In the genomic region with DNA sequence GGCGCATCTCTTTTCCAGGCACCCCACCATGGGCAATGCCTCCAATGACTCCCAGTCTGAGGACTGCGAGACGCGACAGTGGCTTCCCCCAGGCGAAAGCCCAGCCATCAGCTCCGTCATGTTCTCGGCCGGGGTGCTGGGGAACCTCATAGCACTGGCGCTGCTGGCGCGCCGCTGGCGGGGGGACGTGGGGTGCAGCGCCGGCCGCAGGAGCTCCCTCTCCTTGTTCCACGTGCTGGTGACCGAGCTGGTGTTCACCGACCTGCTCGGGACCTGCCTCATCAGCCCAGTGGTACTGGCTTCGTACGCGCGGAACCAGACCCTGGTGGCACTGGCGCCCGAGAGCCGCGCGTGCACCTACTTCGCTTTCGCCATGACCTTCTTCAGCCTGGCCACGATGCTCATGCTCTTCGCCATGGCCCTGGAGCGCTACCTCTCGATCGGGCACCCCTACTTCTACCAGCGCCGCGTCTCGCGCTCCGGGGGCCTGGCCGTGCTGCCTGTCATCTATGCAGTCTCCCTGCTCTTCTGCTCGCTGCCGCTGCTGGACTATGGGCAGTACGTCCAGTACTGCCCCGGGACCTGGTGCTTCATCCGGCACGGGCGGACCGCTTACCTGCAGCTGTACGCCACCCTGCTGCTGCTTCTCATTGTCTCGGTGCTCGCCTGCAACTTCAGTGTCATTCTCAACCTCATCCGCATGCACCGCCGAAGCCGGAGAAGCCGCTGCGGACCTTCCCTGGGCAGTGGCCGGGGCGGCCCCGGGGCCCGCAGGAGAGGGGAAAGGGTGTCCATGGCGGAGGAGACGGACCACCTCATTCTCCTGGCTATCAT, we compare ENCODE assay signal across 9 cellular contexts. TPM values are rescaled to one million over a fixed set of nuclear protein-coding genes. Genes with fewer than 3 reads are reported as not detected.
DNase-seq lines count a peak whose midpoint lies in the region; ATAC-seq and TF ChIP-seq lines count a peak whose summit lies in the region.
"Had no signal": no experiment of that assay in that cellular context is flagged by ENCODE, and none has a peak within 500 bp of the region (broad histone marks: within the 10 kb centered on the region; RNA-seq: fewer than 3 reads in every experiment).

No MANE protein-coding gene starts in this region.

- peak overlapping the region; percentile 98 for H3K27ac Mint-ChIP-seq in dendritic cell treated with granulocyte-macrophage colony-stimulating factor and Interleukin-4, amounts not matched to agents 40 ng/mL and 50 ng/mL, for 4 days

- 1 to 3% methylated on average over 66 to 67 of the region's 67 CpGs for WGBS in lung, 2 donors

- TF ChIP-seq CTCF in lung (IDR thresholded peaks at IDR 0.05; ENCODE audit: control extremely low read depth, extremely low read depth): no peak

- DNase-seq in EL: peak; percentile 37
- peak in 3 of 4 experiments; percentile 13 to 44 (median 33) for DNase-seq in activated CD4-positive, CD25-positive, alpha-beta regulatory T cell (lab: John Stamatoyannopoulos, UW)
- DNase-seq in lung (ENCODE audit: low spot score): no peak
- peak; percentile 17 for DNase-seq in stimulated activated CD8-positive, alpha-beta memory T cell treated with anti-CD3 and anti-CD28 coated beads, Interleukin-4, amount 100 ng/mL, for 24 hours (ENCODE audit: low read depth)
- DNase-seq in C1 segment of cervical spinal cord (lab: John Stamatoyannopoulos, UW): no peak
- DNase-seq in superior temporal gyrus (ENCODE audit: extremely low spot score): no peak

- peak overlapping the region in 1 of 2 donors; percentile 88 for H3K27ac ChIP-seq in lung (ENCODE audit: low read depth in 1 of 2, low read length in 1 of 2)

- ATAC-seq in HG03025 (IDR thresholded peaks at IDR 0.05; ENCODE audit: low FRiP score, unreplicated experiment) (peak; percentile 41), lung (ENCODE audit: insufficient read depth, low FRiP score) (peak; percentile 13)

- no peaks in the 10 kb centered on the region for H3K9me3 Mint-ChIP-seq in dendritic cell treated with granulocyte-macrophage colony-stimulating factor and Interleukin-4, amounts not matched to agents 40 ng/mL and 50 ng/mL, for 4 days

- intact Hi-C loops in dendritic cell treated with granulocyte-macrophage colony-stimulating factor and Interleukin-4, amounts not matched to agents 40 ng/mL and 50 ng/mL, for 4 days (cut with micrococcal nuclease): loop anchor here (2.0 to 10.0 kb wide), 4 partner anchors 14 to 840 kb away; a partner anchor contains a TSS

- H3K27me3 Mint-ChIP-seq in dendritic cell treated with granulocyte-macrophage colony-stimulating factor and Interleukin-4, amounts not matched to agents 40 ng/mL and 50 ng/mL, for 4 days: peaks cover 5% of the 10 kb centered on the region

- no peaks in the 10 kb centered on the region for H3K27me3 ChIP-seq in lung (ENCODE audit: control insufficient read depth, insufficient read depth)

- peak overlapping the region; percentile 99 for H3K4me3 Mint-ChIP-seq in dendritic cell treated with granulocyte-macrophage colony-stimulating factor and Interleukin-4, amounts not matched to agents 40 ng/mL and 50 ng/mL, for 4 days

- H3K9me3 ChIP-seq in lung (ENCODE audit: control insufficient read depth in 2 of 2, insufficient read depth in 1 of 2, low read length in 1 of 2): peaks cover 0 to under 1% of the 10 kb centered on the region in 2 donors

- H3K4me1 ChIP-seq in lung (ENCODE audit: control insufficient read depth in 2 of 2, insufficient read depth in 2 of 2, low read length in 2 of 2): peaks cover 0 to 10% of the 10 kb centered on the region in 2 donors

- peaks cover 33% of the 10 kb centered on the region for H3K36me3 Mint-ChIP-seq in dendritic cell treated with granulocyte-macrophage colony-stimulating factor and Interleukin-4, amounts not matched to agents 40 ng/mL and 50 ng/mL, for 4 days (ENCODE audit: low read depth)

- H3K36me3 ChIP-seq in lung (ENCODE audit: control insufficient read depth in 2 of 2, insufficient read depth in 2 of 2, low read length in 2 of 2): no peaks in the 10 kb centered on the region

- peaks cover 75% of the 10 kb centered on the region for H3K4me1 Mint-ChIP-seq in dendritic cell treated with granulocyte-macrophage colony-stimulating factor and Interleukin-4, amounts not matched to agents 40 ng/mL and 50 ng/mL, for 4 days (ENCODE audit: low read depth)

- peak overlapping the region; percentile 46 for H3K4me3 ChIP-seq in lung

RNA-seq across cellular contexts. Expression of a gene that starts 0.6 kb away (rescaled TPM):
- 1 to 10 TPM; 3.7 to 9.8 TPM for total RNA-seq in lung
- 10 to 100 TPM in 1 of 2 donors, 1 to 10 TPM in 1; 2.0 to 20.6 TPM for polyA plus RNA-seq in lung

RNA-seq across cellular contexts. Expression of a gene that starts 47.2 kb away (rescaled TPM):
- 1 to 10 TPM in 1 of 2 donors, under 1 TPM in 1; 0.88 to 1.7 TPM for total RNA-seq in lung
- polyA plus RNA-seq in lung: under 1 TPM; 0.31 to 0.53 TPM
- total RNA-seq: NCI-H460 had no signal

Comparison
In these comparisons a context has a peak if more than half of its experiments do, and no peak if none do; other contexts are left out.
1. DNase-seq: peak in EL (single experiment), activated CD4-positive, CD25-positive, alpha-beta regulatory T cell (3 of 4) and stimulated activated CD8-positive, alpha-beta memory T cell treated with anti-CD3 and anti-CD28 coated beads, Interleukin-4, amount 100 ng/mL, for 24 hours (single experiment); none in lung (single experiment), C1 segment of cervical spinal cord (0 of 14) and superior temporal gyrus (single experiment).